19 cellular contexts compared by ENCODE assay signal in the genomic region with DNA sequence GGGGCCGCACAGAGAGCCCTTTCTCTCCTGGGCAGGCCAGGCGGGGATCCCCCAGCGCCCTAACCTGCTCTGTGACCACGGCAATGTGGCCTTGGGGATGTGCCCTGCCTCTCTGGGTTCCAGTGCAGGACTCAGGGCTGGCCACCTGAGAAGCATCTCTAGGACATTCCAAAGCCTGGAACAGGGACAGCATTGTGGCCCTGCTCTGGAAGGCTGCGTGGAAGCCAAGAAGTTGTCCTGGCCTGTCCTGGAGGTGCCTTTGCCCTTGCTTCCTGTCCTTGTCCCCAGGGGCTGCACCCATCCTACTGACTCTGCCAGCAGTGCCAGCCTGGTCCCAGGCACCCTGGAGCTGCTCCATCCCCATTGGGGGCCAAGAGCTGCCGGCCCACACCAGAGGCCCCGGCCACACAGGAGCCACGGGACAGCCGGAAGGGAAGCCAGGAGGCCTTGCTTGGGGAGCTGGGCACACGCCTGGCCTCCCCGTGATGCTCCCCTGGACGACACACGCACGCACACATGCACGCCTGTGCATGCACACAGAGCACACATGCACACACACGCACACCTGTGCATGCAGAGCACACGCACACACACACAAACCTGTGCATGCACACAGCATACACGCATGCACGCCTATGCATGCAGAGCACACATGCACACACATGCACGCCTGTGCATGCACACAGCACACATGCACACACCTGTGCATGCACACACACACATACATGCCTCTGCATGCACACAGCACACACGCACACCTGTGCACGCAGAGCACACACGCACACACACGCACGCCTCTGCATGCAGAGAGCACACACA. TPM values are rescaled to one million over a fixed set of nuclear protein-coding genes. Genes with fewer than 3 reads are reported as not detected.
DNase-seq lines count a peak whose midpoint lies in the region; ATAC-seq, FAIRE-seq and TF ChIP-seq lines count a peak whose summit lies in the region.
"Had no signal": no experiment of that assay in that cellular context is flagged by ENCODE, and none has a peak within 500 bp of the region (broad histone marks: within the 10 kb centered on the region; RNA-seq: fewer than 3 reads in every experiment).

No MANE protein-coding gene starts in this region.

- FAIRE-seq in H1 (lab: Jason Lieb, UNC): no peak

- no peak overlapping the region for H2AK5ac ChIP-seq in H1 (ENCODE audit: low read depth, low read length)

- BruUV-seq in Panc1 (replicated peaks; lab: Mats Ljungman, UMichigan): no TSS peak

- H4K91ac ChIP-seq in H1 (replicated peaks; ENCODE audit: insufficient read length, low read length): peak overlapping the region; percentile 81

- H3K14ac ChIP-seq in H1 (ENCODE audit: insufficient read length): no peak overlapping the region

- H3K79me2 ChIP-seq in H1 (ENCODE audit: control insufficient read depth in 1 of 2, insufficient read depth in 2 of 2, low read length in 2 of 2): no peaks in the 10 kb centered on the region

- POLR2A ChIA-PET in Panc1 (lab: Charles Lee): no interaction called here
- POLR2A ChIA-PET in H1 (lab: Charles Lee; ENCODE audit: partially characterized antibody): interaction anchor here (1.4 kb wide), 1 partner anchor 102 kb away, joined by 3 read pairs; no protein-coding TSS in a partner anchor

- H3K27ac ChIP-seq in Panc1 (ENCODE audit: low read length) (peak overlapping the region; percentile 54; the same call in 1 of the 2 replicates), H1 (ENCODE audit: low read depth, low read length) (no peak overlapping the region), psoas muscle (peak overlapping the region; percentile 90)
- H3K27ac ChIP-seq: brain microvascular endothelial cell, ovary, right lobe of liver had no signal

- H3K36me3 ChIP-seq in H7 (replicated peaks; ENCODE audit: control insufficient read depth, insufficient read depth, low read length) (peaks cover 2% of the 10 kb centered on the region; the same call in 1 of the 2 replicates), Panc1 (ENCODE audit: control insufficient read depth, insufficient read depth, low read length) (no peaks in the 10 kb centered on the region; the same call in 1 of the 2 replicates), H1 (ENCODE audit: control insufficient read depth in 2 of 4, insufficient read depth in 4 of 4, low read length in 3 of 4) (peaks cover 0 to 8% (median 0%) of the 10 kb centered on the region in 4 experiments; a peak in 2 of 8 replicates), psoas muscle (ENCODE audit: insufficient read depth in 1 of 2, low read depth in 1 of 2) (peaks cover 0 to 79% of the 10 kb centered on the region in 2 donors)
- H3K36me3 ChIP-seq: ovary had no signal

- no peak overlapping the region for H3K4me2 ChIP-seq in H1 (ENCODE audit: insufficient read depth in 1 of 2, low read depth in 2 of 2, low read length in 2 of 2)

- TF ChIP-seq CTCF in Panc1 (IDR thresholded peaks at IDR 0.05) (no peak), H1 (IDR thresholded peaks at IDR 0.05; ENCODE audit: control extremely low read depth in 1 of 3, insufficient read depth in 1 of 3, low read depth in 1 of 3, low read length in 3 of 3) (no peak), psoas muscle (IDR thresholded peaks at IDR 0.05) (no peak)

- TF ChIP-seq POLR2A in H1 (IDR thresholded peaks at IDR 0.05; ENCODE audit: control extremely low read depth in 1 of 2, low read depth in 2 of 2, low read length in 2 of 2): no peak

- H3K56ac ChIP-seq in H1 (replicated peaks; ENCODE audit: insufficient read length, low read depth, low read length): no peak overlapping the region

- H3K4me1 ChIP-seq in Panc1 (ENCODE audit: control insufficient read depth, insufficient read depth, low read length) (peaks cover 11% of the 10 kb centered on the region), H1 (replicated peaks in 1 of 4; ENCODE audit: control insufficient read depth in 3 of 4, insufficient read depth in 4 of 4, low read length in 3 of 4) (no peaks in the 10 kb centered on the region; a peak in 1 of 7 replicates), psoas muscle (peaks cover 31% of the 10 kb centered on the region)
- H3K4me1 ChIP-seq: right lobe of liver had no signal

- H2BK15ac ChIP-seq in H1 (ENCODE audit: low read length): no peak overlapping the region

- H3K27me3 ChIP-seq in H7 (ENCODE audit: control insufficient read depth, insufficient read depth, low read length) (no peaks in the 10 kb centered on the region), Panc1 (ENCODE audit: control insufficient read depth, insufficient read depth, low read length) (no peaks in the 10 kb centered on the region), H1 (replicated peaks in 1 of 4; ENCODE audit: control insufficient read depth in 3 of 4, extremely low read depth in 1 of 4, insufficient read depth in 3 of 4, low read length in 3 of 4) (no peaks in the 10 kb centered on the region), psoas muscle (ENCODE audit: insufficient read depth in 3 of 3, low read length in 2 of 3) (no peaks in the 10 kb centered on the region)
- H3K27me3 ChIP-seq: brain microvascular endothelial cell, ovary, right lobe of liver, SJSA1 had no signal

- peak overlapping the region; percentile 79 for H4K8ac ChIP-seq in H1 (ENCODE audit: extremely low read depth, insufficient read depth, low read length)

- peaks cover 2 to 15% of the 10 kb centered on the region in 2 experiments for H4K20me1 ChIP-seq in H1 (replicated peaks in 1 of 2; ENCODE audit: control insufficient read depth in 1 of 2, insufficient read depth in 2 of 2, low read length in 2 of 2)

- H2BK120ac ChIP-seq in H1 (replicated peaks; ENCODE audit: low read depth, low read length): no peak overlapping the region

- H3K4ac ChIP-seq in H1 (replicated peaks; ENCODE audit: insufficient read length, low read depth, low read length): no peak overlapping the region

- peak; percentile 47 for DNase-seq in H7
- no peak for DNase-seq in Panc1 (ENCODE audit: low read depth, low spot score)
- DNase-seq in H1 (ENCODE audit: low read depth in 1 of 2, low spot score in 2 of 2): no peak
- peak in 1 of 2 donors; percentile 35 for DNase-seq in psoas muscle
- DNase-seq in NCI-H69 (lab: John Stamatoyannopoulos, UW): no peak
- DNase-seq in CD1c-positive myeloid dendritic cell (ENCODE audit: extremely low spot score): no peak
- DNase-seq in NCI-H2227 treated with DMSO at 0.1 percent for 48 hours (lab: John Stamatoyannopoulos, UW): no peak
- DNase-seq: activated effector memory CD4-positive, alpha-beta T cell treated with Interleukin-2 at 50 U/mL for 16 hours; DMS79 treated with DMSO at 0.1 percent for 48 hours; hippocampal formation; MM.1S; NCI-H2171 treated with DMSO at 0.1 percent for 48 hours; NCI-H82; OCI-M1; ovary had no signal

- H2AFZ ChIP-seq in H1 (ENCODE audit: low read length): no peak overlapping the region

- no peak overlapping the region for H3K9ac ChIP-seq in H1 (replicated peaks in 1 of 4; ENCODE audit: extremely low read depth in 1 of 4, low read depth in 3 of 4, low read length in 3 of 4)

- H3K23me2 ChIP-seq in H1 (ENCODE audit: low read depth, low read length): no peaks in the 10 kb centered on the region

- peaks cover 6% of the 10 kb centered on the region; the same call in 1 of the 2 replicates for H3K79me1 ChIP-seq in H1 (ENCODE audit: low read depth, low read length)

- no peak overlapping the region for H3K23ac ChIP-seq in H1 (ENCODE audit: insufficient read length)

- no peak overlapping the region for H3K18ac ChIP-seq in H1 (ENCODE audit: extremely low read depth, low read length)

- no peak overlapping the region for H2BK20ac ChIP-seq in H1 (ENCODE audit: low read length)

- H3K4me3 ChIP-seq in H7 (ENCODE audit: insufficient read depth, low read depth, low read length) (no peak overlapping the region), Panc1 (ENCODE audit: low read depth in 2 of 2, low read length in 2 of 2) (no peak overlapping the region), H1 (ENCODE audit: extremely low read depth in 1 of 4, insufficient read depth in 2 of 4, low read depth in 3 of 4, low read length in 4 of 4) (no peak overlapping the region), psoas muscle (no peak overlapping the region)
- H3K4me3 ChIP-seq: ovary, right lobe of liver, SJSA1 had no signal

- no peak for TF ChIP-seq RAD21 in H1 (IDR thresholded peaks at IDR 0.05 in 1 of 2, conservative IDR thresholded peaks at IDR 0.05 in 1 of 2; ENCODE audit: low read depth in 2 of 2, low read length in 2 of 2)

- 94% methylated on average over 24 of the region's 25 CpGs; no CpG with 5 or more reads in 1 of the 2 experiments for WGBS in H1 (ENCODE audit: extremely low coverage in 1 of 2, insufficient coverage in 1 of 2, insufficient read length in 1 of 2, insufficient replicate concordance in 2 of 2, low coverage in 1 of 2, low lambda C conversion rate in 2 of 2, missing lambda C conversion rate in 1 of 2), 2 experiments
- WGBS in psoas muscle, 3 donors: 74 to 88% (median 75%) methylated on average over 25 of the region's 25 CpGs

- TF ChIP-seq EP300 in H1 (IDR thresholded peaks at IDR 0.05; ENCODE audit: borderline replicate concordance in 1 of 2, low read depth in 2 of 2, low read length in 2 of 2): no peak

- in situ Hi-C loops in Panc1 (cut with HindIII; ENCODE audit: low pct_unique_long_range_greater_than_20kb, low sequenced_read_pairs): no loop called here

- intact Hi-C loops in Panc1 (cut with micrococcal nuclease; ENCODE audit: unreplicated experiment) (no loop called here), psoas muscle (cut with DNase I) (no loop called here)

- H2BK5ac ChIP-seq in H1 (ENCODE audit: low read depth, low read length): peak overlapping the region; percentile 81

- H4K5ac ChIP-seq in H1 (ENCODE audit: insufficient read length, low read depth, low read length): no peak overlapping the region

- ATAC-seq in Panc1 (peak; percentile 56), psoas muscle (peak in 2 of 4 donors; percentile 37 to 48), HG02623 (IDR thresholded peaks at IDR 0.05; ENCODE audit: unreplicated experiment) (no peak)

- peak overlapping the region; percentile 84; the same call in 1 of the 2 replicates for H2BK12ac ChIP-seq in H1 (ENCODE audit: low read depth, low read length)

- CTCF ChIA-PET in Panc1 (lab: Charles Lee): interaction anchor here (0.5 kb wide), 1 partner anchor 63 kb away, joined by 3 read pairs; no protein-coding TSS in a partner anchor
- CTCF ChIA-PET in H1 (lab: Charles Lee; ENCODE audit: partially characterized antibody): no interaction called here

- H3K9me3 ChIP-seq in Panc1 (ENCODE audit: control insufficient read depth, insufficient read depth, low read depth, low read length) (no peaks in the 10 kb centered on the region), H1 (ENCODE audit: insufficient read depth in 2 of 2, low read depth in 1 of 2, low read length in 1 of 2) (no peaks in the 10 kb centered on the region), psoas muscle (no peaks in the 10 kb centered on the region)
- H3K9me3 ChIP-seq: ovary, right lobe of liver, SJSA1 had no signal

RNA-seq across cellular contexts. Expression of gene CAMSAP1, which starts 20.1 kb away (rescaled TPM):
- 26.3 and 34.6 TPM in 2 replicates for total RNA-seq in H7 (2014; rRNA removed; shearing (Covaris generic))
- total RNA-seq in Panc1 (2021; ENCODE audit: unreplicated experiment): 24.8 TPM
- 21.4 TPM for polyA plus RNA-seq in Panc1 (2012; ENCODE audit: insufficient read length)
- 43.1 and 44.0 TPM in 2 replicates for total RNA-seq in H1 (2021; fragmentation: NEBNext Ultra II Directional; extraction: Animal tissue kit (Norgen Biotek cat#: 25700))
- 13.4 and 14.4 TPM in 2 replicates for polyA plus RNA-seq in H1 (2011; rRNA removed)
- polyA plus RNA-seq in H1 (2011; cell fraction: cytosol; rRNA removed): 10.7 TPM
- 29.4 TPM for polyA plus RNA-seq in H1 (2011; cell fraction: nucleus; rRNA removed)
- 18.7 to 25.2 TPM (median 22.4 TPM) in 4 replicates for polyA plus RNA-seq in H1 (2012, experiment 1 of 2)
- polyA plus RNA-seq in H1 (2012, experiment 2 of 2): 5.8 TPM
- 19.1 TPM for polyA plus RNA-seq in H1 (2013, experiment 1 of 2)
- polyA plus RNA-seq in H1 (2013, experiment 2 of 2): 17.7 TPM
- polyA minus RNA-seq in H1 (2011; rRNA and poly(A)+ RNA removed): 29.0 and 30.8 TPM in 2 replicates
- 64.3 TPM for polyA minus RNA-seq in H1 (2011; cell fraction: cytosol; rRNA and poly(A)+ RNA removed)
- polyA minus RNA-seq in H1 (2011; cell fraction: nucleus; rRNA and poly(A)+ RNA removed): 31.5 TPM
- total RNA-seq in psoas muscle: 10 to 100 TPM; 38.0 to 48.5 (median 43.4) TPM
- polyA plus RNA-seq in psoas muscle: 10 to 100 TPM; 21.3 to 51.5 (median 24.1) TPM

RNA-seq across cellular contexts. Expression of gene UBAC1, which starts 33.8 kb away (rescaled TPM):
- 74.6 and 77.0 TPM in 2 replicates for total RNA-seq in H7 (2014; rRNA removed; shearing (Covaris generic))
- total RNA-seq in Panc1 (2021; ENCODE audit: unreplicated experiment) (38.0 TPM), psoas muscle (100 to 1,000 TPM; 140 to 233 (median 174) TPM)
- polyA plus RNA-seq in Panc1 (2012; ENCODE audit: insufficient read length): 36.0 TPM
- total RNA-seq in H1 (2021; fragmentation: NEBNext Ultra II Directional; extraction: Animal tissue kit (Norgen Biotek cat#: 25700)): 59.3 and 63.1 TPM in 2 replicates
- polyA plus RNA-seq in H1 (2011; rRNA removed) (85.2 and 105 TPM in 2 replicates), psoas muscle (100 to 1,000 TPM in 2 of 3 donors, 10 to 100 TPM in 1; 71.1 to 261 (median 154) TPM)
- 74.8 TPM for polyA plus RNA-seq in H1 (2011; cell fraction: cytosol; rRNA removed)
- 68.0 TPM for polyA plus RNA-seq in H1 (2011; cell fraction: nucleus; rRNA removed)
- 40.4 to 56.7 TPM (median 50.5 TPM) in 4 replicates for polyA plus RNA-seq in H1 (2012, experiment 1 of 2)
- polyA plus RNA-seq in H1 (2012, experiment 2 of 2): 65.3 TPM
- 51.1 TPM for polyA plus RNA-seq in H1 (2013, experiment 1 of 2)
- polyA plus RNA-seq in H1 (2013, experiment 2 of 2): 54.0 TPM
- polyA minus RNA-seq in H1 (2011; rRNA and poly(A)+ RNA removed): 21.6 and 41.3 TPM in 2 replicates
- polyA minus RNA-seq in H1 (2011; cell fraction: cytosol; rRNA and poly(A)+ RNA removed): 26.6 TPM
- polyA minus RNA-seq in H1 (2011; cell fraction: nucleus; rRNA and poly(A)+ RNA removed): 19.2 TPM
